ENCODE assay signal across 8 cellular contexts in genomic region chr14:73759183-73759713, GRCh38. TPM values are rescaled to one million over a fixed set of nuclear protein-coding genes. Genes with fewer than 3 reads are reported as not detected.
A peak's percentile ranks its signal among the peaks of the same experiment; 100 is the strongest.
DNase-seq lines count a peak whose midpoint lies in the region; ATAC-seq and TF ChIP-seq lines count a peak whose summit lies in the region.

No MANE protein-coding gene starts in this region.

- H3K27me3 Mint-ChIP-seq in activated CD4-positive, alpha-beta memory T cell treated with anti-CD3 and anti-CD28 coated beads for 36 hours: no peaks in the 10 kb centered on the region
- peaks cover 1% of the 10 kb centered on the region for H3K27me3 Mint-ChIP-seq in endodermal cell (ENCODE audit: insufficient read depth)

- H3K9me3 ChIP-seq in HUES48 (ENCODE audit: control insufficient read depth, insufficient read depth, low read length) (no peaks in the 10 kb centered on the region), endodermal cell (ENCODE audit: control insufficient read depth, low read length) (no peaks in the 10 kb centered on the region), mesodermal cell (ENCODE audit: control insufficient read depth, low read length) (no peaks in the 10 kb centered on the region)

- H3K36me3 Mint-ChIP-seq in activated CD4-positive, alpha-beta memory T cell treated with anti-CD3 and anti-CD28 coated beads for 36 hours: peaks cover 22% of the 10 kb centered on the region
- no peaks in the 10 kb centered on the region for H3K36me3 Mint-ChIP-seq in endodermal cell (ENCODE audit: low read depth)

- peak overlapping the region; percentile 73 for H3K9ac ChIP-seq in HUES48 (ENCODE audit: low read depth, low read length)
- peak overlapping the region; percentile 77 for H3K9ac ChIP-seq in endodermal cell (ENCODE audit: extremely low read depth, low read length, poor library complexity, severe bottlenecking)

- peak; percentile 72 for DNase-seq in COR-L47 (lab: John Stamatoyannopoulos, UW)
- DNase-seq in activated CD4-positive, alpha-beta memory T cell treated with anti-CD3 and anti-CD28 coated beads for 36 hours: peak; percentile 65
- DNase-seq in endodermal cell: peak; percentile 63
- DNase-seq in superior temporal gyrus (ENCODE audit: extremely low spot score): peak; percentile 52

- no peak for ATAC-seq in HG03025 (IDR thresholded peaks at IDR 0.05; ENCODE audit: low FRiP score, unreplicated experiment)
- ATAC-seq in GM19467 (IDR thresholded peaks at IDR 0.05; ENCODE audit: unreplicated experiment): no peak

- H3K4me3 Mint-ChIP-seq in activated CD4-positive, alpha-beta memory T cell treated with anti-CD3 and anti-CD28 coated beads for 36 hours: peak overlapping the region; percentile 87
- peak overlapping the region; percentile 69 for H3K4me3 Mint-ChIP-seq in endodermal cell

- H3K27ac ChIP-seq in HUES48 (ENCODE audit: low read depth, low read length): peak overlapping the region; percentile 89
- H3K27ac ChIP-seq in endodermal cell (ENCODE audit: low read depth, low read length): no peak overlapping the region
- H3K27ac ChIP-seq in mesodermal cell (ENCODE audit: low read depth, low read length, severe bottlenecking): peak overlapping the region; percentile 94

- peaks cover 13% of the 10 kb centered on the region for H3K4me1 ChIP-seq in HUES48 (ENCODE audit: control insufficient read depth, insufficient read depth, low read length)
- peaks cover 14% of the 10 kb centered on the region for H3K4me1 ChIP-seq in endodermal cell (ENCODE audit: control insufficient read depth, insufficient read depth, low read length)
- peaks cover 57% of the 10 kb centered on the region for H3K4me1 ChIP-seq in mesodermal cell (ENCODE audit: control insufficient read depth, insufficient read depth, low read length, poor library complexity, severe bottlenecking)

- 0 to 1% methylated on average over 4 to 71 of the region's 71 CpGs for WGBS in endodermal cell (ENCODE audit: insufficient coverage in 1 of 2, insufficient read length in 1 of 2), 2 experiments
- 0 to 1% methylated on average over 42 to 49 of the region's 71 CpGs for WGBS in mesodermal cell (ENCODE audit: insufficient coverage in 2 of 2), 2 experiments

- peak overlapping the region; percentile 95 for H3K27ac Mint-ChIP-seq in activated CD4-positive, alpha-beta memory T cell treated with anti-CD3 and anti-CD28 coated beads for 36 hours
- H3K27ac Mint-ChIP-seq in endodermal cell: no peak overlapping the region

- peak overlapping the region; percentile 84 for H3K4me3 ChIP-seq in HUES48 (ENCODE audit: low read depth, low read length)
- H3K4me3 ChIP-seq in endodermal cell (ENCODE audit: low read length): peak overlapping the region; percentile 82
- H3K4me3 ChIP-seq in mesodermal cell (ENCODE audit: extremely low read depth, insufficient read depth, low read length, poor library complexity, severe bottlenecking): peak overlapping the region; percentile 57

- peaks cover 32% of the 10 kb centered on the region for H3K27me3 ChIP-seq in HUES48 (ENCODE audit: control insufficient read depth, insufficient read depth, low read length)
- H3K27me3 ChIP-seq in endodermal cell (ENCODE audit: control insufficient read depth, insufficient read depth, low read length, poor library complexity, severe bottlenecking): no peaks in the 10 kb centered on the region

- H3K36me3 ChIP-seq in HUES48 (ENCODE audit: control insufficient read depth, insufficient read depth, low read length) (no peaks in the 10 kb centered on the region), endodermal cell (ENCODE audit: control insufficient read depth, insufficient read depth, low read length) (no peaks in the 10 kb centered on the region), mesodermal cell (ENCODE audit: control insufficient read depth, insufficient read depth, low read length) (no peaks in the 10 kb centered on the region)

- POLR2A ChIA-PET in activated CD4-positive, alpha-beta memory T cell treated with anti-CD3 and anti-CD28 coated beads for 36 hours (lab: Charles Lee): interaction anchor here (0.9 to 11.0 kb wide), 14 partner anchors 9 to 191 kb away, joined by 3 to 211 read pairs (median 8); partner anchors contain the start of genes COQ6, FAM161B, PNMA1 and PTGR2

- TF ChIP-seq CTCF in endodermal cell (conservative IDR thresholded peaks at IDR 0.05): no peak

- no peaks in the 10 kb centered on the region for H3K9me3 Mint-ChIP-seq in activated CD4-positive, alpha-beta memory T cell treated with anti-CD3 and anti-CD28 coated beads for 36 hours
- no peaks in the 10 kb centered on the region for H3K9me3 Mint-ChIP-seq in endodermal cell

- CTCF ChIA-PET in activated CD4-positive, alpha-beta memory T cell treated with anti-CD3 and anti-CD28 coated beads for 36 hours (lab: Charles Lee): interaction anchor here (0.8 to 4.1 kb wide), 19 partner anchors 9 to 128 kb away, joined by 3 to 56 read pairs (median 6); partner anchors contain the start of genes PNMA1, PTGR2 and ZNF410

- H3K4me1 Mint-ChIP-seq in activated CD4-positive, alpha-beta memory T cell treated with anti-CD3 and anti-CD28 coated beads for 36 hours (ENCODE audit: low read depth): peaks cover 74% of the 10 kb centered on the region
- H3K4me1 Mint-ChIP-seq in endodermal cell: peaks cover 60% of the 10 kb centered on the region

- intact Hi-C loops in activated CD4-positive, alpha-beta memory T cell treated with anti-CD3 and anti-CD28 coated beads for 36 hours (cut with micrococcal nuclease): loop anchor here (10.0 kb wide), 1 partner anchor 326 kb away; the partner anchor contains the start of genes ALDH6A1 and LIN52

RNA-seq across cellular contexts. Expression of gene PNMA1, which starts 45.1 kb away (rescaled TPM):
- 10 to 100 TPM; 28.2 to 28.3 TPM for total RNA-seq in activated CD4-positive, alpha-beta memory T cell treated with anti-CD3 and anti-CD28 coated beads for 36 hours
- total RNA-seq in endodermal cell: 10 to 100 TPM; 66.9 to 70.4 TPM
- 114 TPM for polyA plus RNA-seq in endodermal cell (2013, experiment 1 of 2)
- 103 TPM for polyA plus RNA-seq in endodermal cell (2013, experiment 2 of 2)
- polyA plus RNA-seq in mesodermal cell (2013, experiment 1 of 2): 37.4 TPM
- polyA plus RNA-seq in mesodermal cell (2013, experiment 2 of 2): 35.1 TPM
